In the genomic region with DNA sequence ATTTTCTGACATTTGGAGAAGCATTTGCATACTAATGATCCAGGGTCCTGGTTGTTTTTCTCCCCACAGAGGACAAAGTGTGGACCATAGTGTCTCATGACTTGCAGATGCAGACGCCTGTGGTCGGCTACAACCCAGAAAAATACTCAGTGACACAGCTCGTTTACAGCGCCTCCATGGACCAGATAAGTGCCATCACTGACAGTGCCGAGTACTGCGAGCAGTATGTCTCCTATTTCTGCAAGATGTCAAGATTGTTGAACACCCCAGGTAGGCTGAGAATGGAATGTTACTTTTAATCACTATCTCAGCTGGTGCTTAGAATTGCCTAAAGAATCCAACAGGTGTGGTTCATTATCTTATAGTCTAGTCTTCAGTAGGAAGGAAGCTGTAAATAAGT, we compare ENCODE assay signal across 14 cellular contexts.
"Had no signal": no experiment of that assay in that cellular context is flagged by ENCODE, and none has a peak within 500 bp of the region (broad histone marks: within the 10 kb centered on the region; RNA-seq: fewer than 3 reads in every experiment).

No MANE protein-coding gene starts in this region.

- DNase-seq: activated CD4-positive, alpha-beta T cell treated with anti-CD3 and anti-CD28 coated beads for 36 hours; activated CD4-positive, alpha-beta T cell treated with anti-CD3 and anti-CD28 coated beads, Interleukin-2, amount 50 U/mL, for 48 hours; activated CD8-positive, alpha-beta memory T cell treated with anti-CD3 and anti-CD28 coated beads, Interleukin-2, amount 10 ng/mL, durations not matched to agents 7 days and 5 days; foreskin keratinocyte; nephron progenitor cell; stimulated activated CD4-positive, alpha-beta T cell treated with anti-CD3 and anti-CD28 coated beads, Interleukin-4, amount 100 ng/mL, for 1 hour; stimulated activated naive CD8-positive, alpha-beta T cell treated with anti-CD3 and anti-CD28 coated beads, Interleukin-15, amount 100 ng/mL, for 72 hours; T-helper 17 cell; upper lobe of left lung had no signal

- H3K27ac Mint-ChIP-seq: activated CD4-positive, alpha-beta T cell treated with anti-CD3 and anti-CD28 coated beads for 36 hours; activated CD8-positive, alpha-beta memory T cell treated with anti-CD3 and anti-CD28 coated beads, Interleukin-2, amount 10 ng/mL, durations not matched to agents 7 days and 5 days; activated naive CD8-positive, alpha-beta T cell; nephron progenitor cell; stimulated activated naive CD8-positive, alpha-beta T cell treated with anti-CD3 and anti-CD28 coated beads, Interleukin-15, amount 100 ng/mL, for 72 hours; T-helper 17 cell had no signal

- H3K4me1 Mint-ChIP-seq: activated CD4-positive, alpha-beta T cell treated with anti-CD3 and anti-CD28 coated beads for 36 hours; activated CD8-positive, alpha-beta memory T cell treated with anti-CD3 and anti-CD28 coated beads, Interleukin-2, amount 10 ng/mL, durations not matched to agents 7 days and 5 days; nephron progenitor cell; stimulated activated naive CD8-positive, alpha-beta T cell treated with anti-CD3 and anti-CD28 coated beads, Interleukin-15, amount 100 ng/mL, for 72 hours; T-helper 17 cell had no signal

- H3K4me1 ChIP-seq: foreskin keratinocyte, upper lobe of left lung had no signal

- H3K9me3 Mint-ChIP-seq: nephron progenitor cell had no signal

- H3K36me3 Mint-ChIP-seq: activated CD8-positive, alpha-beta memory T cell treated with anti-CD3 and anti-CD28 coated beads, Interleukin-2, amount 10 ng/mL, durations not matched to agents 7 days and 5 days; activated naive CD8-positive, alpha-beta T cell had no signal

- H3K4me3 Mint-ChIP-seq: activated CD4-positive, alpha-beta T cell treated with anti-CD3 and anti-CD28 coated beads for 36 hours; activated CD8-positive, alpha-beta memory T cell treated with anti-CD3 and anti-CD28 coated beads, Interleukin-2, amount 10 ng/mL, durations not matched to agents 7 days and 5 days; activated naive CD8-positive, alpha-beta T cell; nephron progenitor cell; stimulated activated naive CD8-positive, alpha-beta T cell treated with anti-CD3 and anti-CD28 coated beads, Interleukin-15, amount 100 ng/mL, for 72 hours; T-helper 17 cell had no signal

- H3K27me3 Mint-ChIP-seq: activated CD4-positive, alpha-beta T cell treated with anti-CD3 and anti-CD28 coated beads for 36 hours; activated CD8-positive, alpha-beta memory T cell treated with anti-CD3 and anti-CD28 coated beads, Interleukin-2, amount 10 ng/mL, durations not matched to agents 7 days and 5 days; activated naive CD8-positive, alpha-beta T cell; stimulated activated naive CD8-positive, alpha-beta T cell treated with anti-CD3 and anti-CD28 coated beads, Interleukin-15, amount 100 ng/mL, for 72 hours; T-helper 17 cell had no signal

- H3K36me3 ChIP-seq: thoracic aorta, upper lobe of left lung had no signal

- H3K9me3 ChIP-seq: thoracic aorta, upper lobe of left lung had no signal

- ATAC-seq: activated CD4-positive, alpha-beta T cell treated with anti-CD3 and anti-CD28 coated beads for 36 hours; activated CD8-positive, alpha-beta memory T cell treated with anti-CD3 and anti-CD28 coated beads, Interleukin-2, amount 10 ng/mL, durations not matched to agents 7 days and 5 days; foreskin keratinocyte; sciatic nerve; stimulated activated naive CD8-positive, alpha-beta T cell treated with anti-CD3 and anti-CD28 coated beads, Interleukin-15, amount 100 ng/mL, for 72 hours; T-helper 17 cell had no signal

- H3K4me2 ChIP-seq: smooth muscle cell had no signal

- H3K4me3 ChIP-seq: lung, smooth muscle cell, thoracic aorta, upper lobe of left lung had no signal

- H3K27me3 ChIP-seq: foreskin keratinocyte, upper lobe of left lung had no signal

- H3K27ac ChIP-seq: foreskin keratinocyte, thoracic aorta, upper lobe of left lung had no signal
